ENCODE assay signal across 1 cellular context in genomic region chr17:6435968-6436367, GRCh38.
TF ChIP-seq lines count a peak whose summit lies in the region.

No MANE protein-coding gene starts in this region.

TF ChIP-seq in HepG2, 621 proteins besides CTCF, POLR2A, EP300 and RAD21 (continued from another document):
- TF ChIP-seq ZHX1 (CRISPR knock-in tag; IDR thresholded peaks at IDR 0.05; ENCODE audit: low read depth) (no peak), XRCC5 (optimal IDR thresholded peaks at IDR 0.05; ENCODE audit: low read length) (peak; percentile 21), NFKBIZ (CRISPR knock-in tag; IDR thresholded peaks at IDR 0.05) (0 out of 2 replicates have a peak, but pooled peaks have one; percentile 25), SMC3 (IDR thresholded peaks at IDR 0.05; ENCODE audit: low read length) (peak; percentile 67)
TF ChIP-seq in HepG2: peak in this region for 5.
